Comparison of ENCODE assay signal across 8 cellular contexts in genomic region chrX:64894454-64895038, GRCh38.
DNase-seq lines count a peak whose midpoint lies in the region; ATAC-seq and TF ChIP-seq lines count a peak whose summit lies in the region.

No MANE protein-coding gene starts in this region.

- DNase-seq in BE2C (peak; percentile 36), HuH-7 (ENCODE audit: low spot score) (peak; percentile 18), fibroblast of pulmonary artery (ENCODE audit: low read depth) (peak; percentile 9), cerebellar nuclear complex (lab: John Stamatoyannopoulos, UW) (no peak), NCI-H2196 (lab: John Stamatoyannopoulos, UW; ENCODE audit: unreplicated experiment) (no peak)
- peak; percentile 41 for DNase-seq in activated CD4-positive, alpha-beta T cell treated with anti-CD3 and anti-CD28 coated beads, Interleukin-2, amount 10 ng/mL, durations not matched to agents 7 days and 5 days
- DNase-seq in stimulated activated CD4-positive, alpha-beta T cell treated with anti-CD3 and anti-CD28 coated beads, Interleukin-4, amount 100 ng/mL, for 1 hour, result peak; percentile 10

- H3K36me3 ChIP-seq in BE2C, result no peaks in the 10 kb centered on the region

- CTCF ChIA-PET in activated CD4-positive, alpha-beta T cell treated with anti-CD3 and anti-CD28 coated beads, Interleukin-2, amount 10 ng/mL, durations not matched to agents 7 days and 5 days (lab: Charles Lee), result interaction anchor here (0.7 kb wide), 1 partner anchor 33 kb away, joined by 3 read pairs; no protein-coding TSS in a partner anchor

- no peaks in the 10 kb centered on the region for H3K27me3 ChIP-seq in BE2C

- H3K36me3 Mint-ChIP-seq in activated CD4-positive, alpha-beta T cell treated with anti-CD3 and anti-CD28 coated beads, Interleukin-2, amount 10 ng/mL, durations not matched to agents 7 days and 5 days (ENCODE audit: low read depth), result peaks cover 3% of the 10 kb centered on the region

- peak overlapping the region; percentile 66 for H3K27ac Mint-ChIP-seq in activated CD4-positive, alpha-beta T cell treated with anti-CD3 and anti-CD28 coated beads, Interleukin-2, amount 10 ng/mL, durations not matched to agents 7 days and 5 days

- H3K4me1 ChIP-seq in BE2C, result no peaks in the 10 kb centered on the region

- peak; percentile 51 for TF ChIP-seq CTCF in BE2C (IDR thresholded peaks at IDR 0.05; ENCODE audit: low read depth, low read length)
- TF ChIP-seq CTCF in fibroblast of pulmonary artery (IDR thresholded peaks at IDR 0.05; ENCODE audit: low read length, missing control alignments), result peak; percentile 35

- no peak overlapping the region for H3K4me3 Mint-ChIP-seq in activated CD4-positive, alpha-beta T cell treated with anti-CD3 and anti-CD28 coated beads, Interleukin-2, amount 10 ng/mL, durations not matched to agents 7 days and 5 days

- peaks cover 16% of the 10 kb centered on the region for H3K4me1 Mint-ChIP-seq in activated CD4-positive, alpha-beta T cell treated with anti-CD3 and anti-CD28 coated beads, Interleukin-2, amount 10 ng/mL, durations not matched to agents 7 days and 5 days

- H3K27me3 Mint-ChIP-seq in activated CD4-positive, alpha-beta T cell treated with anti-CD3 and anti-CD28 coated beads, Interleukin-2, amount 10 ng/mL, durations not matched to agents 7 days and 5 days, result no peaks in the 10 kb centered on the region

- POLR2A ChIA-PET in activated CD4-positive, alpha-beta T cell treated with anti-CD3 and anti-CD28 coated beads, Interleukin-2, amount 10 ng/mL, durations not matched to agents 7 days and 5 days (lab: Charles Lee), result no interaction called here

- ATAC-seq in GM19035 (IDR thresholded peaks at IDR 0.05; ENCODE audit: unreplicated experiment), result peak; percentile 65

- peaks cover 18% of the 10 kb centered on the region for H3K9me3 Mint-ChIP-seq in activated CD4-positive, alpha-beta T cell treated with anti-CD3 and anti-CD28 coated beads, Interleukin-2, amount 10 ng/mL, durations not matched to agents 7 days and 5 days

- H3K4me3 ChIP-seq in BE2C (ENCODE audit: low read depth, low read length) (no peak overlapping the region), fibroblast of pulmonary artery (replicated peaks; ENCODE audit: low read depth, low read length) (no peak overlapping the region)

- H3K9me3 ChIP-seq in BE2C, result no peaks in the 10 kb centered on the region

Comparison
In these comparisons a context has a peak if more than half of its experiments do, and no peak if none do; other contexts are left out.
1. DNase-seq: peak in BE2C (single experiment), HuH-7 (single experiment), activated CD4-positive, alpha-beta T cell treated with anti-CD3 and anti-CD28 coated beads, Interleukin-2, amount 10 ng/mL, durations not matched to agents 7 days and 5 days (single experiment), fibroblast of pulmonary artery (single experiment) and stimulated activated CD4-positive, alpha-beta T cell treated with anti-CD3 and anti-CD28 coated beads, Interleukin-4, amount 100 ng/mL, for 1 hour (single experiment); none in cerebellar nuclear complex (0 of 2) and NCI-H2196 (single experiment).